In the genomic region with DNA sequence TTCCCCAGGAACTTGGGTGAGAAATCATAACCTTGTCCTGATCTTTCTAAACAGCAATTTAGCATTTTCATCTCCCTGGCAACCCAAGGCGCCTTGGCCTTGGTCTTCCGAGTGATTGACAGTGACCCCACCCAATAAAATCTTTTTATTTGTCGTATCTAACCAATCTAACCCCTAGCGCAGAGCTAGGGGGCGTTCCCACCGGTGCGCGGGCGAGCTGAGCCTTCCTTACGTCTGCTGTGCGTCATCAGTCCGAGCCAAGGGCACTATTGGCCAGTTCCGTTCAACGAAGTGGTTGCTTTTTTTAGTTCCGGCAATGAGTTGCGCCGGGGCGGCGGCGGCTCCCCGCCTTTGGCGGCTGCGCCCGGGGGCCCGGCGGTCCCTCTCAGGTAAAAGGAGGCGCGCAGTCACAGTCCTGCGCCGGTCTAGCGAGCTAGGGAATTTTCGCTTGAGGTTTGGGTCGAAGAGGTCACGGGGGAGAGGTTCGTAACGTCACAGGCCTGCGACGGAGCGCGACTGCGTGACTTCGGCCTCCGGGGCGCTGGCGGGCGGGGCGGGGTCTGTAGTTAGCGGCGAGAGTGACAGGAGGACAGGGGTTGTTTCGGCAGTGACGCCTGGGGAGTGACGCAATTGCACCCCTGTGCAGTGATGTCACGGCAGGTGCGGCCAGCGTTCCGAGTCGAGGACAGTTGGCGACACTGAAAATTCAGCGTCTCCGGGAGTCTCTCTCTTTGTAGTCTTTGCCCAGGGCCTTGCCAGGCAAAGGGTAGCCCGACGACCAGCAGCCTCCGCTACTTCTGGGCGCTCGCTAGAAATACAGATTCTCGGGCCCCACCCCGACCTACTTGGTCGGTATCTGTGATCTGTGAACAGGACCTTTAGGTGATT, we compare ENCODE assay signal across 8 cellular contexts. TPM values are rescaled to one million over a fixed set of nuclear protein-coding genes. Genes with fewer than 3 reads are reported as not detected.
DNase-seq lines count a peak whose midpoint lies in the region; ATAC-seq, FAIRE-seq and TF ChIP-seq lines count a peak whose summit lies in the region.

A gene (plus strand): TSS at position 266 of the 888 bp plus-strand sequence. CDS start 51 bp downstream, at position 317.

- no peaks in the 10 kb centered on the region for H3K36me3 Mint-ChIP-seq in chondrocyte (ENCODE audit: low read depth)

- no peaks in the 10 kb centered on the region for H3K9me3 ChIP-seq in keratinocyte (ENCODE audit: control insufficient read depth, low read depth, low read length)

- TF ChIP-seq CTCF in chondrocyte (IDR thresholded peaks at IDR 0.05) (peak; percentile 12), keratinocyte (optimal IDR thresholded peaks at IDR 0.05 in 1 of 3, IDR thresholded peaks at IDR 0.05 in 1 of 3, conservative IDR thresholded peaks at IDR 0.05 in 1 of 3; ENCODE audit: extremely low read depth in 1 of 3, insufficient read depth in 2 of 3, low read length in 3 of 3) (no peak)

- no peaks in the 10 kb centered on the region for H3K9me1 ChIP-seq in keratinocyte (ENCODE audit: control insufficient read depth, extremely low read depth, insufficient read depth, low read length)

- peaks cover 0 to under 1% of the 10 kb centered on the region in 2 experiments for H3K36me3 ChIP-seq in keratinocyte (ENCODE audit: control insufficient read depth in 2 of 2, extremely low read depth in 1 of 2, insufficient read depth in 2 of 2, low read length in 2 of 2)

- no peaks in the 10 kb centered on the region for H3K27me3 Mint-ChIP-seq in chondrocyte (ENCODE audit: low read depth)

- TF ChIP-seq POLR2A in GM19193 (IDR thresholded peaks at IDR 0.05; ENCODE audit: extremely low read depth, insufficient read depth, insufficient read length), result peak; percentile 72

- no peaks in the 10 kb centered on the region for H3K27me3 ChIP-seq in keratinocyte (ENCODE audit: control insufficient read depth, extremely low read depth, insufficient read depth, low read length)

- H3K27ac ChIP-seq in keratinocyte (ENCODE audit: control insufficient read depth, insufficient read depth, low read length), result peak within 1 kb of the TSS; percentile 92

- peaks cover 21% of the 10 kb centered on the region for H3K4me1 Mint-ChIP-seq in chondrocyte (ENCODE audit: low read depth)

- H3K4me1 ChIP-seq in keratinocyte (ENCODE audit: control insufficient read depth, extremely low read depth, insufficient read depth, low read length), result peaks cover 6% of the 10 kb centered on the region

- H3K4me3 Mint-ChIP-seq in chondrocyte (ENCODE audit: unreplicated experiment), result peak within 1 kb of the TSS; percentile 91

- H3K4me3 ChIP-seq in keratinocyte (ENCODE audit: control insufficient read depth in 2 of 3, extremely low read depth in 1 of 3, insufficient read depth in 2 of 3, low read depth in 1 of 3, low read length in 3 of 3), result peak within 1 kb of the TSS; percentile 54 to 100 (median 86)

- peak within 1 kb of the TSS; percentile 98 for H3K9ac ChIP-seq in keratinocyte (ENCODE audit: control insufficient read depth, extremely low read depth, insufficient read depth, low read length)

- DNase-seq in AG20443 (ENCODE audit: low spot score) (peak; percentile 99), NCI-H510A treated with DMSO at 0.1 percent for 48 hours (lab: John Stamatoyannopoulos, UW) (peak; percentile 100), chondrocyte (ENCODE audit: low spot score) (peak; percentile 99), keratinocyte (ENCODE audit: low read depth, low spot score) (peak; percentile 91)
- peak; percentile 95 to 97 for DNase-seq in activated CD4-positive, alpha-beta T cell treated with anti-CD3 and anti-CD28 coated beads for 24 hours (ENCODE audit: low read depth in 2 of 2)
- DNase-seq in stimulated activated CD4-positive, alpha-beta T cell treated with anti-CD3 and anti-CD28 coated beads, Interleukin-15, amount 100 ng/mL, for 1 hour (ENCODE audit: low read depth in 1 of 2, low spot score in 1 of 2), result peak; percentile 93 to 96

- no peaks in the 10 kb centered on the region for H3K9me3 Mint-ChIP-seq in chondrocyte (ENCODE audit: low read depth)

- H3K4me2 ChIP-seq in keratinocyte (ENCODE audit: control insufficient read depth, extremely low read depth, insufficient read depth, low read depth, low read length), result peak within 1 kb of the TSS; percentile 94

- dilution Hi-C loops in keratinocyte (cut with MboI; ENCODE audit: extremely low pct_ligation_motif_present, low sequenced_read_pairs), result no loop called here

- peak within 1 kb of the TSS; percentile 99 for H3K27ac Mint-ChIP-seq in chondrocyte (ENCODE audit: unreplicated experiment)

- H3K79me2 ChIP-seq in keratinocyte (ENCODE audit: control insufficient read depth, insufficient read depth, low read length), result peaks cover 2% of the 10 kb centered on the region

- H4K20me1 ChIP-seq in keratinocyte (ENCODE audit: control insufficient read depth, extremely low read depth, insufficient read depth, low read length), result no peaks in the 10 kb centered on the region

- FAIRE-seq in keratinocyte (lab: Jason Lieb, UNC), result peak; percentile 57

- H2AFZ ChIP-seq in keratinocyte (ENCODE audit: control insufficient read depth, low read length), result peak within 1 kb of the TSS; percentile 92

- peak; percentile 93 for ATAC-seq in HG03439 (IDR thresholded peaks at IDR 0.05; ENCODE audit: unreplicated experiment)

RNA-seq across cellular contexts. Expression of the gene that starts here (rescaled TPM):
- 19.2 to 20.7 TPM (median 20.6 TPM) in 3 replicates for total RNA-seq in chondrocyte
- polyA plus RNA-seq in keratinocyte, result 8.0 to 11.0 TPM (median 11.0 TPM) in 3 replicates
- 12.0 TPM for polyA plus RNA-seq in keratinocyte (2011; ENCODE audit: low read depth)
- polyA plus RNA-seq in keratinocyte (2011; cell fraction: cytosol; rRNA removed), result 6.4 and 10.2 TPM in 2 replicates
- 8.8 and 10.4 TPM in 2 replicates for polyA plus RNA-seq in keratinocyte (2011; cell fraction: nucleus; rRNA removed)
- 6.5 and 10.4 TPM in 2 replicates for polyA plus RNA-seq in keratinocyte (2012; ENCODE audit: low replicate concordance)
- 3.6 to 11.5 TPM (median 10.5 TPM) in 3 replicates for polyA minus RNA-seq in keratinocyte
- polyA minus RNA-seq in keratinocyte (2011; cell fraction: cytosol; rRNA and poly(A)+ RNA removed), result 6.9 TPM
- 2.1 and 4.6 TPM in 2 replicates for polyA minus RNA-seq in keratinocyte (2011; cell fraction: nucleus; rRNA and poly(A)+ RNA removed)

Comparison
In these comparisons a context has a peak if more than half of its experiments do, and no peak if none do; other contexts are left out.
1. Peak in every context shown above with its lines: DNase-seq, ATAC-seq, H3K4me3 ChIP-seq and H3K27ac ChIP-seq.